Comparison of ENCODE assay signal across 37 cellular contexts in genomic region chr12:101200145-101200544, GRCh38. TPM values are rescaled to one million over a fixed set of nuclear protein-coding genes. Genes with fewer than 3 reads are reported as not detected.
"Had no signal": no experiment of that assay in that cellular context is flagged by ENCODE, and none has a peak within 500 bp of the region (broad histone marks: within the 10 kb centered on the region; RNA-seq: fewer than 3 reads in every experiment).

No MANE protein-coding gene starts in this region.

- H3K4me1 Mint-ChIP-seq: activated B cell treated with CpG ODN at 0.5 μM for 24 hours; activated CD4-positive, alpha-beta T cell treated with anti-CD3 and anti-CD28 coated beads, Interleukin-2, amount 10 ng/mL, durations not matched to agents 24 days and 14 days; activated naive CD8-positive, alpha-beta T cell treated with anti-CD3 and anti-CD28 coated beads for 36 hours; activated T-helper 17 cell treated with anti-CD3 and anti-CD28 coated beads, Interleukin-2, amount 50 U/mL, for 72 hours had no signal

- H3K4me3 Mint-ChIP-seq: activated B cell treated with CpG ODN at 0.5 μM for 24 hours; activated CD4-positive, alpha-beta memory T cell treated with anti-CD3 and anti-CD28 coated beads for 36 hours; activated CD4-positive, alpha-beta T cell treated with anti-CD3 and anti-CD28 coated beads, Interleukin-2, amount 10 ng/mL, durations not matched to agents 24 days and 14 days; activated CD8-positive, alpha-beta T cell treated with anti-CD3 and anti-CD28 coated beads for 36 hours; activated naive CD4-positive, alpha-beta T cell treated with anti-CD3 and anti-CD28 coated beads for 36 hours; activated naive CD8-positive, alpha-beta T cell treated with anti-CD3 and anti-CD28 coated beads for 36 hours; activated T-cell treated with anti-CD3 and anti-CD28 coated beads, Interleukin-2, amount 50 U/mL, for 4 hours; activated T-cell treated with anti-CD3 and anti-CD28 coated beads, Interleukin-2, amount 50 U/mL, for 72 hours; activated T-helper 1 cell treated with anti-CD3 and anti-CD28 coated beads, Interleukin-12 subunit alpha, Interleukin-12 subunit beta, Interleukin-2, Interleukin-4 antibody, amounts not matched to agents 30 ng/mL and 10 ng/mL and 1 ng/mL, durations not matched to agents 14 hours and 24 hours and 36 hours; activated T-helper 17 cell treated with anti-CD3 and anti-CD28 coated beads, Interleukin-2, amount 50 U/mL, for 72 hours; T-helper 17 cell had no signal

- H3K36me3 ChIP-seq: adrenal gland, brain microvascular endothelial cell, breast epithelium had no signal

- H3K36me3 Mint-ChIP-seq: activated CD4-positive, alpha-beta memory T cell treated with anti-CD3 and anti-CD28 coated beads for 36 hours; activated naive CD4-positive, alpha-beta T cell treated with anti-CD3 and anti-CD28 coated beads, Interleukin-2, amount 50 U/mL, for 72 hours; activated naive CD8-positive, alpha-beta T cell treated with anti-CD3 and anti-CD28 coated beads for 36 hours had no signal

- ATAC-seq: activated CD8-positive, alpha-beta T cell treated with anti-CD3 and anti-CD28 coated beads for 36 hours; activated naive CD4-positive, alpha-beta T cell treated with anti-CD3 and anti-CD28 coated beads, Interleukin-2, amount 50 U/mL, for 72 hours; activated T-cell treated with anti-CD3 and anti-CD28 coated beads, Interleukin-2, amount 50 U/mL, for 4 hours; activated T-cell treated with anti-CD3 and anti-CD28 coated beads, Interleukin-2, amount 50 U/mL, for 72 hours; activated T-helper 17 cell treated with anti-CD3 and anti-CD28 coated beads, Interleukin-2, amount 50 U/mL, for 72 hours; body of pancreas; T-helper 17 cell had no signal

- DNase-seq: activated B cell treated with CpG ODN at 0.5 μM for 24 hours; activated CD4-positive, alpha-beta memory T cell treated with anti-CD3 and anti-CD28 coated beads for 36 hours; activated CD4-positive, alpha-beta T cell treated with anti-CD3 and anti-CD28 coated beads for 4 hours; activated CD4-positive, alpha-beta T cell treated with anti-CD3 and anti-CD28 coated beads, Interleukin-2, amount 10 ng/mL, durations not matched to agents 24 days and 14 days; activated CD4-positive, alpha-beta T cell treated with anti-CD3 and anti-CD28 coated beads, Interleukin-2, amount 50 U/mL, for 1 hour; activated CD4-positive, alpha-beta T cell treated with anti-CD3 and anti-CD28 coated beads, Interleukin-2, amount 50 U/mL, for 4 hours; activated CD4-positive, CD25-positive, alpha-beta regulatory T cell treated with anti-CD3 and anti-CD28 coated beads, Interleukin-2, amount 50 U/mL, for 72 hours; activated CD8-positive, alpha-beta memory T cell treated with anti-CD3 and anti-CD28 coated beads, Interleukin-2, amount 50 U/mL, for 4 hours; activated CD8-positive, alpha-beta T cell treated with anti-CD3 and anti-CD28 coated beads for 36 hours; activated effector memory CD4-positive, alpha-beta T cell treated with anti-CD3 and anti-CD28 coated beads, Interleukin-2, amount 50 U/mL, for 16 hours; activated gamma-delta T cell treated with Interleukin-2 at 50 U/mL for 16 hours; activated naive CD4-positive, alpha-beta T cell; activated naive CD4-positive, alpha-beta T cell treated with anti-CD3 and anti-CD28 coated beads for 36 hours; activated naive CD4-positive, alpha-beta T cell treated with anti-CD3 and anti-CD28 coated beads, Interleukin-2, amount 50 U/mL, for 16 hours; activated naive CD8-positive, alpha-beta T cell treated with anti-CD3 and anti-CD28 coated beads for 36 hours; activated T-cell treated with anti-CD3 and anti-CD28 coated beads for 4 hours; activated T-cell treated with anti-CD3 and anti-CD28 coated beads, Interleukin-2, amount 50 U/mL, for 1 hour; activated T-cell treated with anti-CD3 and anti-CD28 coated beads, Interleukin-2, amount 50 U/mL, for 4 hours; activated T-cell treated with anti-CD3 and anti-CD28 coated beads, Interleukin-2, amount 50 U/mL, for 72 hours; adrenal gland; amniotic stem cell; aorta; body of pancreas; brain microvascular endothelial cell; central memory CD4-positive, alpha-beta T cell; T-helper 17 cell; T-helper 9 cell had no signal

- H3K27me3 ChIP-seq: adrenal gland, body of pancreas, brain microvascular endothelial cell, breast epithelium had no signal

- H3K4me1 ChIP-seq: adrenal gland, body of pancreas, breast epithelium had no signal

- H3K9me3 ChIP-seq: adrenal gland, body of pancreas, breast epithelium had no signal

- H3K9me3 Mint-ChIP-seq: activated B cell treated with CpG ODN at 0.5 μM for 24 hours; activated CD4-positive, alpha-beta memory T cell treated with anti-CD3 and anti-CD28 coated beads for 36 hours; activated CD4-positive, alpha-beta T cell treated with anti-CD3 and anti-CD28 coated beads, Interleukin-2, amount 10 ng/mL, durations not matched to agents 24 days and 14 days; activated CD8-positive, alpha-beta T cell treated with anti-CD3 and anti-CD28 coated beads for 36 hours; activated naive CD4-positive, alpha-beta T cell treated with anti-CD3 and anti-CD28 coated beads for 36 hours; activated naive CD4-positive, alpha-beta T cell treated with anti-CD3 and anti-CD28 coated beads, Interleukin-2, amount 50 U/mL, for 72 hours; activated naive CD8-positive, alpha-beta T cell treated with anti-CD3 and anti-CD28 coated beads for 36 hours; activated T-cell treated with anti-CD3 and anti-CD28 coated beads, Interleukin-2, amount 50 U/mL, for 4 hours; activated T-cell treated with anti-CD3 and anti-CD28 coated beads, Interleukin-2, amount 50 U/mL, for 72 hours; activated T-helper 1 cell treated with anti-CD3 and anti-CD28 coated beads, Interleukin-12 subunit alpha, Interleukin-12 subunit beta, Interleukin-2, Interleukin-4 antibody, amounts not matched to agents 30 ng/mL and 10 ng/mL and 1 ng/mL, durations not matched to agents 14 hours and 24 hours and 36 hours; activated T-helper 17 cell treated with anti-CD3 and anti-CD28 coated beads, Interleukin-2, amount 50 U/mL, for 72 hours had no signal

- H3K27ac ChIP-seq: adrenal gland, body of pancreas, brain microvascular endothelial cell, breast epithelium, VCaP had no signal

- H3K27ac Mint-ChIP-seq: activated B cell treated with CpG ODN at 0.5 μM for 24 hours; activated CD4-positive, alpha-beta memory T cell treated with anti-CD3 and anti-CD28 coated beads for 36 hours; activated CD4-positive, alpha-beta T cell treated with anti-CD3 and anti-CD28 coated beads, Interleukin-2, amount 10 ng/mL, durations not matched to agents 24 days and 14 days; activated CD8-positive, alpha-beta T cell treated with anti-CD3 and anti-CD28 coated beads for 36 hours; activated naive CD4-positive, alpha-beta T cell treated with anti-CD3 and anti-CD28 coated beads for 36 hours; activated naive CD4-positive, alpha-beta T cell treated with anti-CD3 and anti-CD28 coated beads, Interleukin-2, amount 50 U/mL, for 72 hours; activated naive CD8-positive, alpha-beta T cell treated with anti-CD3 and anti-CD28 coated beads for 36 hours; activated T-cell treated with anti-CD3 and anti-CD28 coated beads, Interleukin-2, amount 50 U/mL, for 72 hours; activated T-helper 1 cell treated with anti-CD3 and anti-CD28 coated beads, Interleukin-12 subunit alpha, Interleukin-12 subunit beta, Interleukin-2, Interleukin-4 antibody, amounts not matched to agents 30 ng/mL and 10 ng/mL and 1 ng/mL, durations not matched to agents 14 hours and 24 hours and 36 hours; activated T-helper 17 cell treated with anti-CD3 and anti-CD28 coated beads, Interleukin-2, amount 50 U/mL, for 72 hours; T-helper 17 cell had no signal

- H3K4me3 ChIP-seq: adrenal gland, body of pancreas, breast epithelium had no signal

RNA-seq across cellular contexts. Expression of gene SLC5A8, which starts 9.9 kb away (rescaled TPM):
- total RNA-seq: activated B cell treated with CpG ODN at 0.5 μM for 24 hours; activated CD4-positive, alpha-beta memory T cell treated with anti-CD3 and anti-CD28 coated beads for 36 hours; activated CD4-positive, alpha-beta T cell treated with anti-CD3 and anti-CD28 coated beads, Interleukin-2, amount 10 ng/mL, durations not matched to agents 24 days and 14 days; activated CD8-positive, alpha-beta memory T cell treated with anti-CD3 and anti-CD28 coated beads for 36 hours; activated CD8-positive, alpha-beta T cell treated with anti-CD3 and anti-CD28 coated beads for 36 hours; activated naive CD4-positive, alpha-beta T cell treated with anti-CD3 and anti-CD28 coated beads for 36 hours; activated naive CD4-positive, alpha-beta T cell treated with anti-CD3 and anti-CD28 coated beads, Interleukin-2, amount 50 U/mL, for 72 hours; activated naive CD8-positive, alpha-beta T cell treated with anti-CD3 and anti-CD28 coated beads for 36 hours; activated T-cell treated with anti-CD3 and anti-CD28 coated beads, Interleukin-2, amount 50 U/mL, for 4 hours; activated T-cell treated with anti-CD3 and anti-CD28 coated beads, Interleukin-2, amount 50 U/mL, for 72 hours; activated T-helper 1 cell treated with anti-CD3 and anti-CD28 coated beads, Interleukin-12 subunit alpha, Interleukin-12 subunit beta, Interleukin-2, Interleukin-4 antibody, amounts not matched to agents 30 ng/mL and 10 ng/mL and 1 ng/mL, durations not matched to agents 14 hours and 24 hours and 36 hours; activated T-helper 17 cell treated with anti-CD3 and anti-CD28 coated beads, Interleukin-2, amount 50 U/mL, for 72 hours; aorta; astrocyte; body of pancreas; cardiac septum; T-helper 1 cell treated with Interleukin-12 subunit alpha and Interleukin-12 subunit beta and Interleukin-4 antibody, amounts not matched to agents 30 ng/mL and 1 ng/mL, for 36 hours; T-helper 17 cell; T-helper 2 cell treated with Interferon-gamma antibody and Interleukin-4, amounts not matched to agents 100 ng/mL and 5 ng/mL, for 36 hours had no signal
